Comparison of ENCODE assay signal across 7 cellular contexts in the genomic region with DNA sequence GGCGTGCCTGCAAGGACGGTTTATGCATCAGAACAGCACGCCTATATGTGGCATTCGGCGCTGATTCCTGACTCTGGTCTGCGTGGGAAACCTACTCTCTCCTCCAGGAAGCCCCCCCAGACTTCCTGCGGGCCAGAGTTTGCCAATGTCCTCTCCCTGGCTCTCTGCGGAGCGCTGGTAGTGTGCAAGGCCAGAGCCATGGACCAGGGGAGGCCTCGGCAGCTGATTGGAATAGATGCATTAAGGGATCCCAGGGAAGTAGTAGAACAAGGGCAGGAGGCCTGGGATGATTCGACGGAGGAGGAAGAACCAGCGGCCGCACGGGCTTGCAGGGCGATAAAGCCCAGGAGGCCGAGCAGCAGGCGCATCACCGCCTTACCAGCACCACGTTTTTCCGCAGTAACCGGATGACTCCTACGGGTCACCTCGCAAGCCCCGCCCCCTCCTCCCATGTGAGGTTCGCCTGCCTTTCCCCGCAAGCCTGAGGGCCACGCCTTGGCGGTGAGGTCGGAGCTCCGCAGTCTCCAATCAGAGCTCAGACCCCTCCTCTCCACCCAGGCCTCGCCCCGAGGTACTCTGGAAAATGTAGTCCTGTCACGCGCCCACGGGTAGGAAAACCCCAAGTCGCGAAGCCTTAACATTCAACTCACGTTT. TPM values are rescaled to one million over a fixed set of nuclear protein-coding genes. Genes with fewer than 3 reads are reported as not detected.
DNase-seq lines count a peak whose midpoint lies in the region; ATAC-seq, FAIRE-seq and TF ChIP-seq lines count a peak whose summit lies in the region.

No MANE protein-coding gene starts in this region.

- no peak for TF ChIP-seq CTCF in esophagus squamous epithelium (IDR thresholded peaks at IDR 0.05)

- no peak overlapping the region for H3K27ac ChIP-seq in naive thymus-derived CD4-positive, alpha-beta T cell (ENCODE audit: low read depth, low read length)
- H3K27ac ChIP-seq in esophagus squamous epithelium, result no peak overlapping the region

- H3K36me3 Mint-ChIP-seq in naive thymus-derived CD4-positive, alpha-beta T cell, result peaks cover 0 to 3% (median 0%) of the 10 kb centered on the region in 5 donors

- H3K9me3 Mint-ChIP-seq in naive thymus-derived CD4-positive, alpha-beta T cell, result peaks cover 0 to 7% (median 0%) of the 10 kb centered on the region in 11 donors

- POLR2A ChIA-PET in naive thymus-derived CD4-positive, alpha-beta T cell (lab: Charles Lee), result no interaction called here

- in situ Hi-C loops in KBM-7 (cut with MboI; ENCODE audit: low pct_unique_long_range_greater_than_20kb, low sequenced_read_pairs), result no loop called here

- H3K4me1 Mint-ChIP-seq in naive thymus-derived CD4-positive, alpha-beta T cell, result peaks cover 0 to 26% (median 22%) of the 10 kb centered on the region in 7 donors

- CTCF ChIA-PET in naive thymus-derived CD4-positive, alpha-beta T cell (lab: Charles Lee), result no interaction called here

- DNase-seq in KBM-7, result peak; percentile 95
- peak; percentile 16 to 71 for DNase-seq in activated CD4-positive, alpha-beta T cell treated with anti-CD3 and anti-CD28 coated beads, Interleukin-2, amount 50 U/mL, for 24 hours (ENCODE audit: low read depth in 1 of 2, low spot score in 1 of 2)
- DNase-seq in naive thymus-derived CD4-positive, alpha-beta T cell, result peak in 8 of 9 donors; percentile 34 to 85 (median 56)
- peak; percentile 42 to 65 (median 58) for DNase-seq in stimulated activated naive CD4-positive, alpha-beta T cell (lab: John Stamatoyannopoulos, UW)
- no peak for DNase-seq in esophagus squamous epithelium (lab: John Stamatoyannopoulos, UW)
- no peak for DNase-seq in NCI-H1092 treated with DMSO at 0.1 percent for 48 hours (lab: John Stamatoyannopoulos, UW)

- H3K36me3 ChIP-seq in naive thymus-derived CD4-positive, alpha-beta T cell (ENCODE audit: control insufficient read depth in 2 of 3, insufficient read depth in 3 of 3, low read length in 3 of 3), result no peaks in the 10 kb centered on the region
- H3K36me3 ChIP-seq in esophagus squamous epithelium, result no peaks in the 10 kb centered on the region

- peak; percentile 37 for ATAC-seq in naive thymus-derived CD4-positive, alpha-beta T cell

- H3K27me3 Mint-ChIP-seq in naive thymus-derived CD4-positive, alpha-beta T cell, result peaks cover 18 to 63% (median 45%) of the 10 kb centered on the region in 5 donors

- 19 to 48% methylated on average over 16 to 25 of the region's 39 CpGs for WGBS in esophagus squamous epithelium, 2 donors

- H3K27me3 ChIP-seq in naive thymus-derived CD4-positive, alpha-beta T cell (ENCODE audit: control insufficient read depth in 2 of 2, insufficient read depth in 2 of 2, low read length in 2 of 2), result peaks cover 5 to 7% of the 10 kb centered on the region in 2 donors
- H3K27me3 ChIP-seq in esophagus squamous epithelium, result peaks cover 0 to 79% (median 0%) of the 10 kb centered on the region in 4 donors

- intact Hi-C loops in naive thymus-derived CD4-positive, alpha-beta T cell (cut with micrococcal nuclease), result loop anchor here (10.0 kb wide), 5 partner anchors 197 to 977 kb away; a partner anchor contains a TSS
- intact Hi-C loops in esophagus squamous epithelium (cut with DNase I), result no loop called here

- no peaks in the 10 kb centered on the region for H3K9me3 ChIP-seq in naive thymus-derived CD4-positive, alpha-beta T cell (ENCODE audit: control insufficient read depth in 2 of 3, low read length in 3 of 3)
- H3K9me3 ChIP-seq in esophagus squamous epithelium, result no peaks in the 10 kb centered on the region

- peak overlapping the region in 8 of 10 donors; percentile 20 to 54 (median 35) for H3K4me3 Mint-ChIP-seq in naive thymus-derived CD4-positive, alpha-beta T cell

- no peak for TF ChIP-seq POLR2A in esophagus squamous epithelium (IDR thresholded peaks at IDR 0.05)

- H3K4me3 ChIP-seq in naive thymus-derived CD4-positive, alpha-beta T cell (ENCODE audit: low read length), result no peak overlapping the region
- peak overlapping the region in 1 of 4 donors; percentile 12 for H3K4me3 ChIP-seq in esophagus squamous epithelium

- H3K4me1 ChIP-seq in naive thymus-derived CD4-positive, alpha-beta T cell (ENCODE audit: control insufficient read depth in 2 of 2, insufficient read depth in 2 of 2, low read length in 2 of 2), result peaks cover 5 to 12% of the 10 kb centered on the region in 2 donors
- H3K4me1 ChIP-seq in esophagus squamous epithelium, result peaks cover 11 to 37% (median 22%) of the 10 kb centered on the region in 3 donors

- H3K27ac Mint-ChIP-seq in naive thymus-derived CD4-positive, alpha-beta T cell, result peak overlapping the region in 3 of 9 donors; percentile 43 to 78 (median 51)

- FAIRE-seq in endometrium (lab: Jason Lieb, UNC), result peak; percentile 53

RNA-seq across cellular contexts. Expression of a gene that starts 5.0 kb away (rescaled TPM):
- 1 to 10 TPM in 4 of 5 experiments, under 1 TPM in 1; 0.36 to 4.6 (median 3.1) TPM for total RNA-seq in naive thymus-derived CD4-positive, alpha-beta T cell
- polyA plus RNA-seq in naive thymus-derived CD4-positive, alpha-beta T cell, result 1 to 10 TPM; 2.4 to 6.4 TPM
- 10 to 100 TPM in 1 of 4 donors, 1 to 10 TPM in 2, under 1 TPM in 1; 0.80 to 11.1 (median 3.9) TPM for total RNA-seq in esophagus squamous epithelium

RNA-seq across cellular contexts. Expression of a gene that starts 8.6 kb away (rescaled TPM):
- total RNA-seq in naive thymus-derived CD4-positive, alpha-beta T cell, result under 1 TPM in 2 of 5 experiments, not detected in 3; 0.64 to 0.69 TPM
- not detected for polyA plus RNA-seq in naive thymus-derived CD4-positive, alpha-beta T cell
- total RNA-seq in esophagus squamous epithelium, result under 1 TPM in 1 of 4 donors, not detected in 3; 0.06 TPM

RNA-seq across cellular contexts. Expression of a gene that starts 42.1 kb away (rescaled TPM):
- not detected for total RNA-seq in naive thymus-derived CD4-positive, alpha-beta T cell
- polyA plus RNA-seq in naive thymus-derived CD4-positive, alpha-beta T cell, result not detected
- total RNA-seq in esophagus squamous epithelium, result not detected

Comparison
In these comparisons a context has a peak if more than half of its experiments do, and no peak if none do; other contexts are left out.
1. DNase-seq: peak in KBM-7 (single experiment), activated CD4-positive, alpha-beta T cell treated with anti-CD3 and anti-CD28 coated beads, Interleukin-2, amount 50 U/mL, for 24 hours (2 of 2), naive thymus-derived CD4-positive, alpha-beta T cell (8 of 9) and stimulated activated naive CD4-positive, alpha-beta T cell (6 of 6); none in esophagus squamous epithelium (single experiment) and NCI-H1092 treated with DMSO at 0.1 percent for 48 hours (single experiment).